In genomic region chr5:161134123-161134522, GRCh38 we compare ENCODE assay signal across 29 cellular contexts.
"Had no signal": no experiment of that assay in that cellular context is flagged by ENCODE, and none has a peak within 500 bp of the region (broad histone marks: within the 10 kb centered on the region; RNA-seq: fewer than 3 reads in every experiment).

No MANE protein-coding gene starts in this region.

- H3K27ac ChIP-seq: lower lobe of right lung, parathyroid adenoma, right atrium auricular region, right lobe of liver, tibial nerve, vagina had no signal

- DNase-seq: hippocampal formation; immature natural killer cell; kidney; left colon; lower lobe of right lung; mammary epithelial cell; mesenchymal stem cell; midbrain; mucosa of descending colon; naive thymus-derived CD4-positive, alpha-beta T cell; nucleus accumbens; right lobe of liver; stimulated activated CD4-positive, alpha-beta T cell treated with anti-CD3 and anti-CD28 coated beads, Interleukin-1b, Interleukin-23, amount 100 ng/mL, for 48 hours; stimulated activated CD4-positive, alpha-beta T cell treated with anti-CD3 and anti-CD28 coated beads, Interleukin-2, amount 100 ng/mL, for 48 hours; stimulated activated CD4-positive, alpha-beta T cell treated with anti-CD3 and anti-CD28 coated beads, Interleukin-4, amount 100 ng/mL, for 4 hours; stimulated activated CD8-positive, alpha-beta memory T cell treated with anti-CD3 and anti-CD28 coated beads, Interleukin-4, amount 100 ng/mL, for 48 hours; stimulated activated naive CD4-positive, alpha-beta T cell treated with Interleukin-2 at 50 U/mL for 16 hours; stimulated activated naive CD8-positive, alpha-beta T cell treated with anti-CD3 and anti-CD28 coated beads, Interleukin-15, amount 100 ng/mL, for 72 hours; substantia nigra had no signal

- H3K4me3 ChIP-seq: lower lobe of right lung, mucosa of descending colon, right atrium auricular region, right lobe of liver, smooth muscle cell, tibial nerve, vagina had no signal

- H3K27ac Mint-ChIP-seq: immature natural killer cell; naive thymus-derived CD4-positive, alpha-beta T cell; stimulated activated memory B cell treated with anti-CD40 and anti-IgM and Interleukin-4, amounts not matched to agents 10 μg/mL and 1 μg/mL and 100 μg/mL, for 72 hours; stimulated activated naive CD8-positive, alpha-beta T cell treated with anti-CD3 and anti-CD28 coated beads, Interleukin-15, amount 100 ng/mL, for 72 hours; type B pancreatic cell had no signal

- FAIRE-seq: islet of Langerhans, kidney had no signal

- H3K36me3 ChIP-seq: lower lobe of right lung, right atrium auricular region, right lobe of liver, tibial nerve, vagina had no signal

- H3K79me2 ChIP-seq: parathyroid adenoma had no signal

- H2AFZ ChIP-seq: parathyroid adenoma had no signal

- H3K27me3 Mint-ChIP-seq: stimulated activated memory B cell treated with anti-CD40 and anti-IgM and Interleukin-4, amounts not matched to agents 10 μg/mL and 1 μg/mL and 100 μg/mL, for 72 hours; stimulated activated naive CD8-positive, alpha-beta T cell treated with anti-CD3 and anti-CD28 coated beads, Interleukin-15, amount 100 ng/mL, for 72 hours; type B pancreatic cell had no signal

- H3K4me1 Mint-ChIP-seq: immature natural killer cell; naive thymus-derived CD4-positive, alpha-beta T cell; nephron; neural crest cell; stimulated activated memory B cell treated with anti-CD40 and anti-IgM and Interleukin-4, amounts not matched to agents 10 μg/mL and 1 μg/mL and 100 μg/mL, for 72 hours; stimulated activated naive CD8-positive, alpha-beta T cell treated with anti-CD3 and anti-CD28 coated beads, Interleukin-15, amount 100 ng/mL, for 72 hours had no signal

- H3K9me3 ChIP-seq: lower lobe of right lung, mucosa of descending colon, right atrium auricular region, right lobe of liver, tibial nerve, vagina had no signal

- H3K4me3 Mint-ChIP-seq: immature natural killer cell; naive thymus-derived CD4-positive, alpha-beta T cell; nephron; neural crest cell; stimulated activated memory B cell treated with anti-CD40 and anti-IgM and Interleukin-4, amounts not matched to agents 10 μg/mL and 1 μg/mL and 100 μg/mL, for 72 hours; stimulated activated naive CD8-positive, alpha-beta T cell treated with anti-CD3 and anti-CD28 coated beads, Interleukin-15, amount 100 ng/mL, for 72 hours; type B pancreatic cell had no signal

- H3K4me1 ChIP-seq: lower lobe of right lung, parathyroid adenoma, right atrium auricular region, right lobe of liver, tibial nerve, vagina had no signal

- ATAC-seq: left colon; mucosa of descending colon; naive thymus-derived CD4-positive, alpha-beta T cell; stimulated activated memory B cell treated with anti-CD40 and anti-IgM and Interleukin-4, amounts not matched to agents 10 μg/mL and 1 μg/mL and 100 μg/mL, for 72 hours; stimulated activated naive CD8-positive, alpha-beta T cell treated with anti-CD3 and anti-CD28 coated beads, Interleukin-15, amount 100 ng/mL, for 72 hours had no signal

- H3K9me3 Mint-ChIP-seq: nephron; neural crest cell; stimulated activated memory B cell treated with anti-CD40 and anti-IgM and Interleukin-4, amounts not matched to agents 10 μg/mL and 1 μg/mL and 100 μg/mL, for 72 hours; type B pancreatic cell had no signal

- H3K4me2 ChIP-seq: smooth muscle cell had no signal

- H3K36me3 Mint-ChIP-seq: immature natural killer cell; naive thymus-derived CD4-positive, alpha-beta T cell; stimulated activated memory B cell treated with anti-CD40 and anti-IgM and Interleukin-4, amounts not matched to agents 10 μg/mL and 1 μg/mL and 100 μg/mL, for 72 hours; type B pancreatic cell had no signal
